ENCODE assay signal across 34 cellular contexts in the genomic region with DNA sequence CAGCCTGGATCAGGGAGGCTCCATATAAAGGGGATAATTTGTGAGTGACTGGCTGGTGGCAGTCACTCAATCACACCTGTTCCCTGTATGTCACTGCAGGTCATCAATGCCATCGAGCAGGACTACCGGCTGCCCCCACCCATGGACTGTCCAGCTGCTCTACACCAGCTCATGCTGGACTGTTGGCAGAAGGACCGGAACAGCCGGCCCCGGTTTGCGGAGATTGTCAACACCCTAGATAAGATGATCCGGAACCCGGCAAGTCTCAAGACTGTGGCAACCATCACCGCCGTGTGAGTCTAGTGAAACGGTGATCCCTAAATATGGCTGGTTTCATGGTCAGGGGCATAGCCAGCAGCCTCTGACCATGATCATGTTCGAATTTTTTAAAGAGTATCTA.
"Had no signal": no experiment of that assay in that cellular context is flagged by ENCODE, and none has a peak within 500 bp of the region (broad histone marks: within the 10 kb centered on the region; RNA-seq: fewer than 3 reads in every experiment).

No MANE protein-coding gene starts in this region.

- H3K36me3 ChIP-seq: MG63 had no signal

- H3K4me3 ChIP-seq: MG63 had no signal

- DNase-seq: Karpas-422, Kasumi-1, KG1, MG63, MM.1S, MV-4-11, NCI-H1048, NCI-H1092, NCI-H1092 treated with DMSO at 0.1 percent for 48 hours, NCI-H1105, NCI-H1105 treated with DMSO at 0.1 percent for 48 hours, NCI-H1417, NCI-H1417 treated with DMSO at 0.1 percent for 48 hours, NCI-H1436, NCI-H1436 treated with DMSO at 0.1 percent for 48 hours, NCI-H146, NCI-H1694, NCI-H1694 treated with DMSO at 0.1 percent for 48 hours, NCI-H187, NCI-H187 treated with DMSO at 0.1 percent for 48 hours, NCI-H1930, NCI-H2029, NCI-H2029 treated with DMSO at 0.1 percent for 48 hours, NCI-H2081, NCI-H2081 treated with DMSO at 0.1 percent for 48 hours, NCI-H2107, NCI-H2171, NCI-H2171 treated with DMSO at 0.1 percent for 48 hours, NCI-H2227 treated with DMSO at 0.1 percent for 48 hours, NCI-H226, NCI-H345, NCI-H446, NCI-H446 treated with DMSO at 0.1 percent for 48 hours had no signal

- H3K9me3 ChIP-seq: MG63 had no signal

- H3K27ac ChIP-seq: KMS-11 had no signal
